ENCODE assay signal across 8 cellular contexts in genomic region chr14:49173765-49174373, GRCh38.
A peak's percentile ranks its signal among the peaks of the same experiment; 100 is the strongest.
DNase-seq lines count a peak whose midpoint lies in the region; ATAC-seq and TF ChIP-seq lines count a peak whose summit lies in the region.

No MANE protein-coding gene starts in this region.

- DNase-seq in AG20443 (ENCODE audit: low spot score) (peak; percentile 64), GM13976 (ENCODE audit: low spot score) (peak; percentile 41), M059J (ENCODE audit: low read depth) (peak; percentile 50), SHP77 (lab: John Stamatoyannopoulos, UW) (peak; percentile 68 to 78), dorsolateral prefrontal cortex (peak in 1 of 10 donors; percentile 13), mucosa of descending colon (peak in 1 of 3 donors; percentile 75)
- no peak for DNase-seq in central memory CD4-positive, alpha-beta T cell

- H3K4me1 ChIP-seq in mucosa of descending colon (ENCODE audit: low read depth), result no peaks in the 10 kb centered on the region

- no peaks in the 10 kb centered on the region for H3K36me3 ChIP-seq in mucosa of descending colon (ENCODE audit: low read depth)

- H3K4me3 ChIP-seq in dorsolateral prefrontal cortex (no peak overlapping the region), mucosa of descending colon (no peak overlapping the region)

- H3K27me3 ChIP-seq in dorsolateral prefrontal cortex, result no peaks in the 10 kb centered on the region

- H3K9me3 ChIP-seq in mucosa of descending colon, result no peaks in the 10 kb centered on the region

- peak; percentile 99 for ATAC-seq in HG02610 (IDR thresholded peaks at IDR 0.05; ENCODE audit: unreplicated experiment)
- ATAC-seq in mucosa of descending colon, result peak; percentile 61

- in situ Hi-C loops in GM13976 (cut with MboI; ENCODE audit: low sequenced_read_pairs, unreplicated experiment), result no loop called here

- no peak overlapping the region for H3K27ac ChIP-seq in dorsolateral prefrontal cortex

- TF ChIP-seq CTCF in GM13976 (IDR thresholded peaks at IDR 0.05; ENCODE audit: borderline replicate concordance, control extremely low read depth, extremely low read depth, insufficient read depth, missing control alignments) (peak; percentile 69), dorsolateral prefrontal cortex (IDR thresholded peaks at IDR 0.05 in 54 of 56, conservative IDR thresholded peaks at IDR 0.05 in 2 of 56; ENCODE audit: low read depth in 1 of 56, partially characterized antibody in 56 of 56) (peak in 29 of 56 donors; percentile 9 to 53 (median 30)), mucosa of descending colon (IDR thresholded peaks at IDR 0.05) (no peak)

- intact Hi-C loops in dorsolateral prefrontal cortex (cut with DNase I), result no loop called here
- intact Hi-C loops in mucosa of descending colon (cut with DNase I, micrococcal nuclease), result no loop called here
